Comparison of ENCODE assay signal across 16 cellular contexts in genomic region chr16:84178892-84179611, GRCh38. TPM values are rescaled to one million over a fixed set of nuclear protein-coding genes. Genes with fewer than 3 reads are reported as not detected.
"Had no signal": no experiment of that assay in that cellular context is flagged by ENCODE, and none has a peak within 500 bp of the region (broad histone marks: within the 10 kb centered on the region; RNA-seq: fewer than 3 reads in every experiment).

No MANE protein-coding gene starts in this region.

- ATAC-seq: activated T-helper 17 cell treated with anti-CD3 and anti-CD28 coated beads, Interleukin-2, amount 50 U/mL, for 72 hours; stimulated activated effector memory CD8-positive, alpha-beta T cell treated with anti-CD3 and anti-CD28 coated beads, Interleukin-12 subunit alpha, Interleukin-12 subunit beta, amount 100 ng/mL, for 72 hours had no signal

- H3K4me1 Mint-ChIP-seq: activated naive CD4-positive, alpha-beta T cell treated with anti-CD3 and anti-CD28 coated beads, Interleukin-2, amount 10 ng/mL, durations not matched to agents 7 days and 5 days had no signal

- H3K4me3 Mint-ChIP-seq: activated naive CD4-positive, alpha-beta T cell treated with anti-CD3 and anti-CD28 coated beads, Interleukin-2, amount 10 ng/mL, durations not matched to agents 7 days and 5 days; activated T-helper 17 cell treated with anti-CD3 and anti-CD28 coated beads, Interleukin-2, amount 50 U/mL, for 72 hours; brain; central memory CD8-positive, alpha-beta T cell; dendritic cell treated with granulocyte-macrophage colony-stimulating factor and Interleukin-4, amounts not matched to agents 40 ng/mL and 50 ng/mL, for 4 days; naive B cell; stimulated activated effector memory CD8-positive, alpha-beta T cell treated with anti-CD3 and anti-CD28 coated beads, Interleukin-12 subunit alpha, Interleukin-12 subunit beta, amount 100 ng/mL, for 72 hours; T-helper 1 cell treated with Interleukin-12 subunit alpha and Interleukin-12 subunit beta and Interleukin-4 antibody, amounts not matched to agents 30 μg/mL and 1 μg/mL, for 36 hours had no signal

- H3K4me3 ChIP-seq: right atrium auricular region had no signal

- H3K27me3 ChIP-seq: right atrium auricular region had no signal

- DNase-seq: activated CD4-positive, alpha-beta T cell treated with anti-CD3 and anti-CD28 coated beads for 4 hours; activated naive CD4-positive, alpha-beta T cell treated with anti-CD3 and anti-CD28 coated beads, Interleukin-2, amount 10 ng/mL, durations not matched to agents 7 days and 5 days; amniotic stem cell; erythroblast; naive B cell; small intestine had no signal

- H3K9me3 Mint-ChIP-seq: activated naive CD4-positive, alpha-beta T cell treated with anti-CD3 and anti-CD28 coated beads, Interleukin-2, amount 10 ng/mL, durations not matched to agents 7 days and 5 days; activated T-helper 17 cell treated with anti-CD3 and anti-CD28 coated beads, Interleukin-2, amount 50 U/mL, for 72 hours; brain; central memory CD8-positive, alpha-beta T cell; dendritic cell treated with granulocyte-macrophage colony-stimulating factor and Interleukin-4, amounts not matched to agents 40 ng/mL and 50 ng/mL, for 4 days; naive B cell; stimulated activated effector memory CD8-positive, alpha-beta T cell treated with anti-CD3 and anti-CD28 coated beads, Interleukin-12 subunit alpha, Interleukin-12 subunit beta, amount 100 ng/mL, for 72 hours; T-helper 1 cell treated with Interleukin-12 subunit alpha and Interleukin-12 subunit beta and Interleukin-4 antibody, amounts not matched to agents 30 μg/mL and 1 μg/mL, for 36 hours had no signal

- H3K27me3 Mint-ChIP-seq: central memory CD8-positive, alpha-beta T cell; dendritic cell treated with granulocyte-macrophage colony-stimulating factor and Interleukin-4, amounts not matched to agents 40 ng/mL and 50 ng/mL, for 4 days; naive B cell had no signal

- H3K27ac Mint-ChIP-seq: activated naive CD4-positive, alpha-beta T cell treated with anti-CD3 and anti-CD28 coated beads, Interleukin-2, amount 10 ng/mL, durations not matched to agents 7 days and 5 days; activated T-helper 17 cell treated with anti-CD3 and anti-CD28 coated beads, Interleukin-2, amount 50 U/mL, for 72 hours; dendritic cell treated with granulocyte-macrophage colony-stimulating factor and Interleukin-4, amounts not matched to agents 40 ng/mL and 50 ng/mL, for 4 days; stimulated activated effector memory CD8-positive, alpha-beta T cell treated with anti-CD3 and anti-CD28 coated beads, Interleukin-12 subunit alpha, Interleukin-12 subunit beta, amount 100 ng/mL, for 72 hours; T-helper 1 cell treated with Interleukin-12 subunit alpha and Interleukin-12 subunit beta and Interleukin-4 antibody, amounts not matched to agents 30 μg/mL and 1 μg/mL, for 36 hours had no signal

- H3K9me3 ChIP-seq: right atrium auricular region had no signal

RNA-seq across cellular contexts. Expression of gene ADAD2, which starts 11.9 kb away (rescaled TPM):
- total RNA-seq: activated T-helper 17 cell treated with anti-CD3 and anti-CD28 coated beads, Interleukin-2, amount 50 U/mL, for 72 hours; lung microvascular endothelial cell; posterior vena cava had no signal

RNA-seq across cellular contexts. Expression of gene DNAAF1, which starts 33.9 kb away (rescaled TPM):
- total RNA-seq: glomerular endothelial cell, posterior vena cava had no signal
